In genomic region chr14:100336618-100337530, GRCh38 we compare ENCODE assay signal across 1 cellular context.
TF ChIP-seq lines count a peak whose summit lies in the region.

No MANE protein-coding gene starts in this region.

TF ChIP-seq in WTC11, 78 proteins besides CTCF, POLR2A, EP300 and RAD21 (continued from another document):
- TF ChIP-seq, protein P1, sequence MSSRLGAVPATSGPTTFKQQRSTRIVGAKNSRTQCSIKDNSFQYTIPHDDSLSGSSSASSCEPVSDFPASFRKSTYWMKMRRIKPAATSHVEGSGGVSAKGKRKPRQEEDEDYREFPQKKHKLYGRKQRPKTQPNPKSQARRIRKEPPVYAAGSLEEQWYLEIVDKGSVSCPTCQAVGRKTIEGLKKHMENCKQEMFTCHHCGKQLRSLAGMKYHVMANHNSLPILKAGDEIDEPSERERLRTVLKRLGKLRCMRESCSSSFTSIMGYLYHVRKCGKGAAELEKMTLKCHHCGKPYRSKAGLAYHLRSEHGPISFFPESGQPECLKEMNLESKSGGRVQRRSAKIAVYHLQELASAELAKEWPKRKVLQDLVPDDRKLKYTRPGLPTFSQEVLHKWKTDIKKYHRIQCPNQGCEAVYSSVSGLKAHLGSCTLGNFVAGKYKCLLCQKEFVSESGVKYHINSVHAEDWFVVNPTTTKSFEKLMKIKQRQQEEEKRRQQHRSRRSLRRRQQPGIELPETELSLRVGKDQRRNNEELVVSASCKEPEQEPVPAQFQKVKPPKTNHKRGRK (CRISPR knock-in tag; IDR thresholded peaks at IDR 0.05; ENCODE audit: borderline replicate concordance): no peak
- TF ChIP-seq ZNF219 (CRISPR knock-in tag; IDR thresholded peaks at IDR 0.05; ENCODE audit: borderline replicate concordance) (no peak), ZBTB43 (CRISPR knock-in tag; IDR thresholded peaks at IDR 0.05) (no peak), ATF2 (CRISPR knock-in tag; IDR thresholded peaks at IDR 0.05; ENCODE audit: borderline replicate concordance, low read depth) (no peak), E2F5 (CRISPR knock-in tag; IDR thresholded peaks at IDR 0.05) (no peak), OVOL2 (CRISPR knock-in tag; IDR thresholded peaks at IDR 0.05; ENCODE audit: borderline replicate concordance) (no peak), ZBTB21 (CRISPR knock-in tag; IDR thresholded peaks at IDR 0.05; ENCODE audit: borderline replicate concordance) (no peak), TEAD4 (CRISPR knock-in tag; IDR thresholded peaks at IDR 0.05) (no peak), IRF2 (CRISPR knock-in tag; IDR thresholded peaks at IDR 0.05; ENCODE audit: borderline replicate concordance, low read depth) (no peak), RELA (CRISPR knock-in tag; IDR thresholded peaks at IDR 0.05; ENCODE audit: borderline replicate concordance) (no peak), E2F4 (CRISPR knock-in tag; IDR thresholded peaks at IDR 0.05; ENCODE audit: borderline replicate concordance, low read depth) (no peak), SMAD3 (CRISPR knock-in tag; IDR thresholded peaks at IDR 0.05; ENCODE audit: borderline replicate concordance) (no peak), GRHL2 (CRISPR knock-in tag; IDR thresholded peaks at IDR 0.05; ENCODE audit: insufficient replicate concordance, severe bottlenecking) (no peak)
- TF ChIP-seq, protein P2, sequence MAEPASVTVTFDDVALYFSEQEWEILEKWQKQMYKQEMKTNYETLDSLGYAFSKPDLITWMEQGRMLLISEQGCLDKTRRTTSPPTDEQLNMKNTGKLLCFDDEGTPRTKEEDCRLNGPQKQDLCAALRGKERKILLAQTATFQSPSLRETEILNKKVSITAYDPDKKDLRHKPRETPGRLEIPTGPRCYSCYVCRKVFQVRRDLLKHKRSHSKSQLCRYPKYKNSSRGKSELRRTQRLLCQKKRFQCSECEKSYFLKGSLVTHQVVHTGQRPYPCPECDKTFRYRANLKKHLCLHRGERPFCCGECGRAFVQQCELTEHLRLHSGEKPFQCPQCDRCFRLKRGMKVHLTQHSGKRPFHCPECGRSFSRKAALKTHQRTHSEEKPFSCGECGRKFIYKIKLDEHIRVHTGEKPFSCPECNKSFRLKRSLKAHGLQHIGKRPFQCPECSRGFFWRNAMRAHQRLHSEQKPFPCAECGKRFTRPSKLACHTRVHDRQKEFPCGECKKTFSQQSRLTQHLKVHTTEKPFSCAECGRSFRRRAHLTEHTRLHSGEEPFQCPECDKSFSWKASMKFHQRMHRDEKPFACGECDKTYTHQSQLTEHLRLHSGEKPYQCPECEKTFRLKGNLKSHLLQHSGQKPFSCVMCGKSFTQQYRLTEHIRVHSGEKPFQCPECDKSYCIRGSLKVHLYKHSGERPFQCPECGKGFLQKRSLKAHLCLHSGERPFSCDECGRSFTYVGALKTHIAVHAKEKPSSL (CRISPR knock-in tag; conservative IDR thresholded peaks at IDR 0.05): no peak
- TF ChIP-seq, protein P3, sequence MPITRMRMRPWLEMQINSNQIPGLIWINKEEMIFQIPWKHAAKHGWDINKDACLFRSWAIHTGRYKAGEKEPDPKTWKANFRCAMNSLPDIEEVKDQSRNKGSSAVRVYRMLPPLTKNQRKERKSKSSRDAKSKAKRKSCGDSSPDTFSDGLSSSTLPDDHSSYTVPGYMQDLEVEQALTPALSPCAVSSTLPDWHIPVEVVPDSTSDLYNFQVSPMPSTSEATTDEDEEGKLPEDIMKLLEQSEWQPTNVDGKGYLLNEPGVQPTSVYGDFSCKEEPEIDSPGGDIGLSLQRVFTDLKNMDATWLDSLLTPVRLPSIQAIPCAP (CRISPR knock-in tag; IDR thresholded peaks at IDR 0.05): no peak
TF ChIP-seq in WTC11: peak in this region for 0.
